ENCODE assay signal across 13 cellular contexts in the genomic region with DNA sequence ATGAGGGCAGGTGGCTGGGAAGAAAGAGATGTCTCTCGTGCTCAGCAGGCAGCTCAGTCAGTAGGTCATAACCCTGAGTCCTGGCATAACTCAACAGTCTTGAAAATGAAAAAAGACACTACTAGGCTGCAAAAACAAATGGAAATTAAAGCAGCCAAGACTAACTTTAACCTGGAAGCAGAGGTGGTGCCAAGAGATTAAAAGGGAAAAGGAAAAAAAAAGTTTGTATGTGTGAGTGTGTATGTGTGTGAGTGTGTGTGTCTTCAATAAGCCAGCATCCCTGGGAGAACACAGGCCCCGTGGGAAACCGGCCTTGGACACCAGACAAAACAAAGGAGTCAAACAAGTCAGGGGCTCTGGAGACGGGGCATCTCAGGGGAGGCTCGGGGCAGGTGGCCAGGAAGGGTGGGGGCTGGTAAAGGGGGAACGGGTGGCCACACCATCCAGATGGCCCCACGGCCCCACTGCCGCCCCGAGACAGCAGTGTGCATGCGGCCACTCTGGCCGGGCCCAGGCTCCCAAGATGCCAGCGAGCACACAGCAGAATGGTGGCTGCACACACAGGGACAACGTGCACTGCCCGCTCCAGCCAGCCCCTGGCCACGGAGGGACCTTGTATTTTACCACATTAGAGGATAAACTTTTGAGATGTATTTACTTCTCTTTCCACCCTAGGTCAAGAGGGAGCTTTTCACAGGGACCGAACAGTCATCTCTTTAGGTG. TPM values are rescaled to one million over a fixed set of nuclear protein-coding genes. Genes with fewer than 3 reads are reported as not detected.
DNase-seq lines count a peak whose midpoint lies in the region; ATAC-seq and TF ChIP-seq lines count a peak whose summit lies in the region.
"Had no signal": no experiment of that assay in that cellular context is flagged by ENCODE, and none has a peak within 500 bp of the region (broad histone marks: within the 10 kb centered on the region; RNA-seq: fewer than 3 reads in every experiment).

No MANE protein-coding gene starts in this region.

- H3K27me3 Mint-ChIP-seq in stimulated activated naive CD8-positive, alpha-beta T cell treated with anti-CD3 and anti-CD28 coated beads, Interleukin-15, amount 100 ng/mL, for 72 hours: no peaks in the 10 kb centered on the region
- H3K27me3 Mint-ChIP-seq in glutamatergic neuron (ENCODE audit: unreplicated experiment) (peaks cover 2% of the 10 kb centered on the region), neural crest cell (ENCODE audit: low read depth) (no peaks in the 10 kb centered on the region)
- H3K27me3 Mint-ChIP-seq: activated T-cell treated with anti-CD3 and anti-CD28 coated beads, Interleukin-2, amount 50 U/mL, for 24 hours had no signal

- WGBS in aorta, 2 donors: 0 to 6% methylated on average over 15 to 16 of the region's 16 CpGs

- DNase-seq in stimulated activated naive CD8-positive, alpha-beta T cell treated with anti-CD3 and anti-CD28 coated beads, Interleukin-15, Interleukin-2, amounts not matched to agents 100 U/mL and 50 U/mL, for 24 hours: no peak
- DNase-seq in stimulated activated naive CD8-positive, alpha-beta T cell treated with anti-CD3 and anti-CD28 coated beads, Interleukin-15, amount 100 ng/mL, for 72 hours: no peak
- DNase-seq in glutamatergic neuron (peak; percentile 67), neural crest cell (ENCODE audit: low read depth, low spot score) (no peak), aorta (peak; percentile 82 to 86), NCI-H128 (lab: John Stamatoyannopoulos, UW; ENCODE audit: unreplicated experiment) (no peak), GM19240 (ENCODE audit: insufficient read length, low spot score) (no peak), NK-92 (lab: John Stamatoyannopoulos, UW; ENCODE audit: unreplicated experiment) (no peak)
- DNase-seq: activated T-cell treated with anti-CD3 and anti-CD28 coated beads, Interleukin-2, amount 50 U/mL, for 24 hours; Kasumi-1; naive B cell; NCI-H2107 had no signal

- no peak overlapping the region for H3K4me3 ChIP-seq in aorta (ENCODE audit: low read length in 2 of 2)
- H3K4me3 ChIP-seq: A549 had no signal

- H3K4me3 Mint-ChIP-seq in stimulated activated naive CD8-positive, alpha-beta T cell treated with anti-CD3 and anti-CD28 coated beads, Interleukin-15, amount 100 ng/mL, for 72 hours: no peak overlapping the region
- H3K4me3 Mint-ChIP-seq in glutamatergic neuron (ENCODE audit: unreplicated experiment) (peak overlapping the region; percentile 48), neural crest cell (no peak overlapping the region)
- H3K4me3 Mint-ChIP-seq: activated T-cell treated with anti-CD3 and anti-CD28 coated beads, Interleukin-2, amount 50 U/mL, for 24 hours; naive B cell had no signal

- H3K9me3 Mint-ChIP-seq in stimulated activated naive CD8-positive, alpha-beta T cell treated with anti-CD3 and anti-CD28 coated beads, Interleukin-15, amount 100 ng/mL, for 72 hours: no peaks in the 10 kb centered on the region
- peaks cover 16% of the 10 kb centered on the region for H3K9me3 Mint-ChIP-seq in glutamatergic neuron (ENCODE audit: unreplicated experiment)
- H3K9me3 Mint-ChIP-seq in neural crest cell: no peaks in the 10 kb centered on the region
- H3K9me3 Mint-ChIP-seq: activated T-cell treated with anti-CD3 and anti-CD28 coated beads, Interleukin-2, amount 50 U/mL, for 24 hours; naive B cell had no signal

- no peaks in the 10 kb centered on the region for H3K27me3 ChIP-seq in aorta (ENCODE audit: control insufficient read depth in 1 of 2, insufficient read depth in 2 of 2, low read length in 1 of 2)

- peak; percentile 16 for ATAC-seq in stimulated activated naive CD8-positive, alpha-beta T cell treated with anti-CD3 and anti-CD28 coated beads, Interleukin-15, Interleukin-2, amounts not matched to agents 100 U/mL and 50 U/mL, for 24 hours
- ATAC-seq in stimulated activated naive CD8-positive, alpha-beta T cell treated with anti-CD3 and anti-CD28 coated beads, Interleukin-15, amount 100 ng/mL, for 72 hours: no peak
- peak; percentile 68 for ATAC-seq in aorta (ENCODE audit: low FRiP score)

- H3K9me3 ChIP-seq in aorta (ENCODE audit: control insufficient read depth, low read length): no peaks in the 10 kb centered on the region
- H3K9me3 ChIP-seq: A549 had no signal

- intact Hi-C loops in aorta (cut with DNase I): loop anchor here in 1 of 2 donors (10.0 kb wide), 1 partner anchor 172 kb away; the partner anchor contains the start of gene NIPA1

- H3K36me3 Mint-ChIP-seq in glutamatergic neuron (ENCODE audit: unreplicated experiment) (no peaks in the 10 kb centered on the region), neural crest cell (ENCODE audit: low read depth) (no peaks in the 10 kb centered on the region)
- H3K36me3 Mint-ChIP-seq: naive B cell had no signal

- no peaks in the 10 kb centered on the region for H3K36me3 ChIP-seq in aorta (ENCODE audit: control insufficient read depth in 1 of 2, insufficient read depth in 2 of 2, low read length in 1 of 2)

- H3K27ac ChIP-seq in aorta (ENCODE audit: low read depth in 1 of 2, low read length in 2 of 2): peak overlapping the region; percentile 37 to 61
- H3K27ac ChIP-seq: A549 had no signal

- TF ChIP-seq CTCF in glutamatergic neuron (IDR thresholded peaks at IDR 0.05; ENCODE audit: partially characterized antibody, unreplicated experiment): no peak
- TF ChIP-seq CTCF in neural crest cell (conservative IDR thresholded peaks at IDR 0.05): no peak

- no peak overlapping the region for H3K27ac Mint-ChIP-seq in stimulated activated naive CD8-positive, alpha-beta T cell treated with anti-CD3 and anti-CD28 coated beads, Interleukin-15, amount 100 ng/mL, for 72 hours
- peak overlapping the region; percentile 69 for H3K27ac Mint-ChIP-seq in glutamatergic neuron (ENCODE audit: unreplicated experiment)
- H3K27ac Mint-ChIP-seq in neural crest cell (ENCODE audit: unreplicated experiment): peak overlapping the region; percentile 95
- H3K27ac Mint-ChIP-seq: activated T-cell treated with anti-CD3 and anti-CD28 coated beads, Interleukin-2, amount 50 U/mL, for 24 hours had no signal

- H3K4me1 ChIP-seq in aorta (ENCODE audit: control insufficient read depth in 1 of 2, insufficient read depth in 2 of 2, low read length in 2 of 2): peaks cover 0 to 3% of the 10 kb centered on the region in 2 donors
- H3K4me1 ChIP-seq: A549 had no signal

- H3K4me1 Mint-ChIP-seq in stimulated activated naive CD8-positive, alpha-beta T cell treated with anti-CD3 and anti-CD28 coated beads, Interleukin-15, amount 100 ng/mL, for 72 hours: peaks cover 6% of the 10 kb centered on the region
- H3K4me1 Mint-ChIP-seq in glutamatergic neuron (ENCODE audit: low read depth, unreplicated experiment) (peaks cover 33% of the 10 kb centered on the region), neural crest cell (peaks cover 43% of the 10 kb centered on the region)

RNA-seq across cellular contexts. Expression of gene CYFIP1, which starts 23.8 kb away (rescaled TPM):
- total RNA-seq in glutamatergic neuron (ENCODE audit: unreplicated experiment): 143 TPM
- total RNA-seq in neural crest cell: 115 and 116 TPM in 2 replicates
- total RNA-seq in aorta: 100 to 1,000 TPM; 160 to 172 TPM
- polyA plus RNA-seq in aorta: 10 to 100 TPM; 46.5 to 48.1 TPM

Comparison
In these comparisons a context has a peak if more than half of its experiments do, and no peak if none do; other contexts are left out.
1. DNase-seq: peak in glutamatergic neuron (single experiment) and aorta (2 of 2); none in stimulated activated naive CD8-positive, alpha-beta T cell treated with anti-CD3 and anti-CD28 coated beads, Interleukin-15, Interleukin-2, amounts not matched to agents 100 U/mL and 50 U/mL, for 24 hours (single experiment), stimulated activated naive CD8-positive, alpha-beta T cell treated with anti-CD3 and anti-CD28 coated beads, Interleukin-15, amount 100 ng/mL, for 72 hours (0 of 2), neural crest cell (single experiment), NCI-H128 (single experiment), GM19240 (single experiment) and NK-92 (single experiment).
2. H3K27ac Mint-ChIP-seq: peak in glutamatergic neuron (single experiment) and neural crest cell (single experiment); none in stimulated activated naive CD8-positive, alpha-beta T cell treated with anti-CD3 and anti-CD28 coated beads, Interleukin-15, amount 100 ng/mL, for 72 hours (0 of 2).